17 cellular contexts compared by ENCODE assay signal in genomic region chr11:61618991-61619390, GRCh38.
"Had no signal": no experiment of that assay in that cellular context is flagged by ENCODE, and none has a peak within 500 bp of the region (broad histone marks: within the 10 kb centered on the region; RNA-seq: fewer than 3 reads in every experiment).

No MANE protein-coding gene starts in this region.

- ATAC-seq: activated CD4-positive, CD25-positive, alpha-beta regulatory T cell treated with anti-CD3 and anti-CD28 coated beads, Interleukin-2, amount 50 U/mL, for 24 hours; naive thymus-derived CD8-positive, alpha-beta T cell; sciatic nerve; stimulated activated effector memory CD8-positive, alpha-beta T cell treated with anti-CD3 and anti-CD28 coated beads, Interleukin-12 subunit alpha, Interleukin-12 subunit beta, amount 100 ng/mL, for 72 hours had no signal

- DNase-seq: activated CD8-positive, alpha-beta memory T cell treated with anti-CD3 and anti-CD28 coated beads for 24 hours; activated CD8-positive, alpha-beta memory T cell treated with anti-CD3 and anti-CD28 coated beads, Interleukin-2, amount 50 U/mL, for 48 hours; activated effector memory CD4-positive, alpha-beta T cell treated with Interleukin-2 at 50 U/mL for 16 hours; activated naive CD4-positive, alpha-beta T cell treated with anti-CD3 and anti-CD28 coated beads, Interleukin-2, amount 50 U/mL, for 16 hours; activated T-cell treated with anti-CD3 and anti-CD28 coated beads, Interleukin-2, amount 50 U/mL, for 48 hours; adrenal gland; cerebellar nuclear complex; effector memory CD4-positive, alpha-beta T cell; naive thymus-derived CD8-positive, alpha-beta T cell; stimulated activated CD4-positive, alpha-beta T cell treated with anti-CD3 and anti-CD28 coated beads, Interleukin-4, amount 100 ng/mL, for 24 hours; stomach; T-helper 1 cell; T1000; upper lobe of left lung had no signal

- H3K27ac ChIP-seq: adrenal gland, stomach, upper lobe of left lung had no signal
